Comparison of ENCODE assay signal across 12 cellular contexts in the genomic region with DNA sequence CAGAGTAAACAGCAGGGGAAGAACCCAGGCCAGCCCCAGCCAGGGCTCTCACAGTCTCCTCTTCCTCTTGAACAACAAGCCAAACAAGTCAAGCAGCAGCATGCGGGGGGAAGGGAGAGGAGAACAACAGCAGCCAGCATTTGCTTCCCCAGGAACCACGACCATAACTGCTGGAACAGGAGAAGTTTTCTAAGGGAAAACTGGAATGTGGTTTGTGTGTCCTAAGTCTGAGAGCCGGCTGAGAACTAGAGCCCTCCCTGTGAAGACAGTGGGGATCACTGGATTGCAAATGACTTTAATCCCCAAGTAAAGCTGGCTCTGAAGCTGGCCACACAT. TPM values are rescaled to one million over a fixed set of nuclear protein-coding genes. Genes with fewer than 3 reads are reported as not detected.
DNase-seq lines count a peak whose midpoint lies in the region; TF ChIP-seq lines count a peak whose summit lies in the region.
"Had no signal": no experiment of that assay in that cellular context is flagged by ENCODE, and none has a peak within 500 bp of the region (broad histone marks: within the 10 kb centered on the region; RNA-seq: fewer than 3 reads in every experiment).

No MANE protein-coding gene starts in this region.

- no peak for TF ChIP-seq RAD21 in SK-N-SH (IDR thresholded peaks at IDR 0.05; ENCODE audit: low read length)

- no peak overlapping the region for H2BK20ac ChIP-seq in H9 (ENCODE audit: low read depth, low read length, poor library complexity, severe bottlenecking)

- H3K56ac ChIP-seq in H9 (ENCODE audit: insufficient read length, low read depth, low read length), result no peak overlapping the region

- H3T11ph ChIP-seq in H9 (ENCODE audit: low read length), result no peak overlapping the region

- H3K14ac ChIP-seq in H9 (ENCODE audit: insufficient read depth, low read length), result no peak overlapping the region

- no peaks in the 10 kb centered on the region for H4K20me1 ChIP-seq in H9 (ENCODE audit: control insufficient read depth, insufficient read depth, insufficient read length)
- no peaks in the 10 kb centered on the region for H4K20me1 ChIP-seq in SK-N-SH (ENCODE audit: insufficient read depth)

- H3K9me2 ChIP-seq in SK-N-SH, result no peaks in the 10 kb centered on the region

- H3K18ac ChIP-seq in H9 (ENCODE audit: insufficient read length, low read depth, low read length), result no peak overlapping the region

- peak; percentile 69 for DNase-seq in Ammon's horn (ENCODE audit: low spot score)
- no peak for DNase-seq in H9
- no peak for DNase-seq in SK-N-SH
- no peak for DNase-seq in NCI-H69 (lab: John Stamatoyannopoulos, UW)
- DNase-seq in dermis blood vessel endothelial cell, result no peak
- DNase-seq in NCI-H128 (lab: John Stamatoyannopoulos, UW; ENCODE audit: unreplicated experiment), result no peak
- DNase-seq: activated T-cell treated with anti-CD3 and anti-CD28 coated beads for 4 hours, AML-193, NCI-H774 had no signal

- H3K4me1 ChIP-seq in H9 (ENCODE audit: insufficient read depth, low read length), result no peaks in the 10 kb centered on the region
- H3K4me1 ChIP-seq in esophagus (ENCODE audit: control insufficient read depth in 2 of 2, insufficient read depth in 2 of 2, low read length in 1 of 2), result peaks cover 4 to 7% of the 10 kb centered on the region in 2 donors
- H3K4me1 ChIP-seq in neutrophil (ENCODE audit: control insufficient read depth in 1 of 2, insufficient read depth in 1 of 2, low read depth in 1 of 2, low read length in 1 of 2), result peaks cover 20% of the 10 kb centered on the region in 2 experiments
- H3K4me1 ChIP-seq in SK-N-SH (ENCODE audit: control insufficient read depth in 1 of 2, insufficient read depth in 2 of 2, low read depth in 1 of 2, low read length in 1 of 2), result no peaks in the 10 kb centered on the region; a peak in 2 of 4 replicates

- H3K79me1 ChIP-seq in H9 (ENCODE audit: insufficient read depth, low read depth, low read length, poor library complexity, severe bottlenecking), result no peaks in the 10 kb centered on the region

- peaks cover 7 to 24% (median 21%) of the 10 kb centered on the region in 3 experiments for H3K36me3 Mint-ChIP-seq in H9 (ENCODE audit: insufficient read depth in 1 of 3, low read depth in 3 of 3)

- peak overlapping the region in 1 of 2 experiments; percentile 21; a peak in 1 of 5 replicates for H3K4me3 Mint-ChIP-seq in H9

- no peaks in the 10 kb centered on the region for H3K27me3 Mint-ChIP-seq in H9 (ENCODE audit: low read depth)

- peak overlapping the region; percentile 79 to 92 (median 89); a peak in 6 of 7 replicates for H3K27ac Mint-ChIP-seq in H9

- H3K79me2 ChIP-seq in H9 (ENCODE audit: insufficient read depth, low read length) (no peaks in the 10 kb centered on the region), SK-N-SH (ENCODE audit: insufficient read depth) (no peaks in the 10 kb centered on the region)

- H3K9me3 Mint-ChIP-seq in H9, result no peaks in the 10 kb centered on the region

- WGBS in H9 (ENCODE audit: extremely low coverage, insufficient read length, low lambda C conversion rate), result no CpG with 5 or more reads among the region's 3 CpGs
- WGBS in esophagus, 2 donors, result 35 to 37% methylated on average over 3 of the region's 3 CpGs
- 84% methylated on average over 2 of the region's 3 CpGs for WGBS in SK-N-SH (ENCODE audit: low lambda C conversion rate)

- H3K23me2 ChIP-seq in H9 (ENCODE audit: insufficient read length, low read depth, low read length, poor library complexity, severe bottlenecking), result no peaks in the 10 kb centered on the region

- H2AFZ ChIP-seq in H9 (ENCODE audit: low read length) (no peak overlapping the region), SK-N-SH (ENCODE audit: low read depth) (no peak overlapping the region)

- H3K9ac ChIP-seq in H9 (ENCODE audit: extremely low read depth, insufficient read length, low read length) (no peak overlapping the region), SK-N-SH (no peak overlapping the region)
- H3K9ac ChIP-seq: KMS-11 had no signal

- TF ChIP-seq CTCF in H9 (conservative IDR thresholded peaks at IDR 0.05) (no peak), neutrophil (IDR thresholded peaks at IDR 0.05) (no peak), SK-N-SH (IDR thresholded peaks at IDR 0.05) (no peak)

- CTCF ChIA-PET in SK-N-SH (lab: Yijun Ruan, JAX), result no interaction called here

- H4K91ac ChIP-seq in H9 (ENCODE audit: insufficient read length, low read depth, low read length), result no peak overlapping the region

- no peaks in the 10 kb centered on the region for H3F3A ChIP-seq in SK-N-SH (replicated peaks; ENCODE audit: insufficient read depth)

- no peak overlapping the region for H3K4me3 ChIP-seq in esophagus (ENCODE audit: low read depth in 1 of 2, low read length in 2 of 2)
- no peak overlapping the region for H3K4me3 ChIP-seq in neutrophil (ENCODE audit: low read depth in 1 of 2, low read length in 1 of 2)
- no peak overlapping the region for H3K4me3 ChIP-seq in SK-N-SH (ENCODE audit: low read depth in 2 of 2, low read length in 1 of 2)

- no peak overlapping the region for H2BK120ac ChIP-seq in H9 (ENCODE audit: low read depth, low read length, poor library complexity, severe bottlenecking)

- no peak overlapping the region for H3K23ac ChIP-seq in H9 (ENCODE audit: insufficient read length, low read depth, low read length)

- H3K4ac ChIP-seq in H9 (ENCODE audit: low read depth, low read length), result no peak overlapping the region

- no peak overlapping the region for H2BK15ac ChIP-seq in H9 (ENCODE audit: low read depth, low read length)

- H3K36me3 ChIP-seq in esophagus (ENCODE audit: control insufficient read depth in 2 of 2, insufficient read depth in 2 of 2, low read length in 1 of 2), result peaks cover 0 to 32% of the 10 kb centered on the region in 2 donors
- peaks cover 40% of the 10 kb centered on the region for H3K36me3 ChIP-seq in neutrophil
- peaks cover 0 to 51% of the 10 kb centered on the region in 2 experiments for H3K36me3 ChIP-seq in SK-N-SH (replicated peaks in 1 of 2; ENCODE audit: control insufficient read depth in 1 of 2, insufficient read depth in 2 of 2, low read length in 1 of 2)

- no peak overlapping the region for H3K27ac ChIP-seq in H9 (ENCODE audit: insufficient read length, low read depth, low read length)
- H3K27ac ChIP-seq in esophagus (ENCODE audit: low read depth in 2 of 2, low read length in 1 of 2), result peak overlapping the region; percentile 44 to 79
- peak overlapping the region; percentile 88 for H3K27ac ChIP-seq in neutrophil
- no peak overlapping the region for H3K27ac ChIP-seq in SK-N-SH (ENCODE audit: low read depth in 2 of 2, low read length in 1 of 2)
- H3K27ac ChIP-seq: KMS-11 had no signal

- no peak for TF ChIP-seq EP300 in SK-N-SH (IDR thresholded peaks at IDR 0.05; ENCODE audit: borderline replicate concordance in 1 of 2, low read depth in 1 of 2, low read length in 1 of 2)

- H2BK12ac ChIP-seq in H9 (ENCODE audit: insufficient read length, low read depth, low read length), result no peak overlapping the region

- POLR2A ChIA-PET in SK-N-SH (lab: Yijun Ruan, JAX), result no interaction called here

- no peak overlapping the region for H3K4me2 ChIP-seq in H9 (ENCODE audit: insufficient read depth, insufficient read length, low read length)
- no peak overlapping the region for H3K4me2 ChIP-seq in SK-N-SH
- H3K4me2 ChIP-seq: KMS-11 had no signal

- H2AK5ac ChIP-seq in H9 (ENCODE audit: insufficient read length, low read length), result no peak overlapping the region

- no peak overlapping the region for H4K5ac ChIP-seq in H9 (ENCODE audit: insufficient read length, low read depth, low read length)

- H3K27me3 ChIP-seq in H9 (ENCODE audit: insufficient read depth, low read length), result no peaks in the 10 kb centered on the region
- no peaks in the 10 kb centered on the region for H3K27me3 ChIP-seq in esophagus (ENCODE audit: control insufficient read depth in 1 of 2, insufficient read depth in 2 of 2, low read length in 2 of 2)
- H3K27me3 ChIP-seq in neutrophil, result no peaks in the 10 kb centered on the region
- no peaks in the 10 kb centered on the region for H3K27me3 ChIP-seq in SK-N-SH (ENCODE audit: insufficient read depth)

- H2BK5ac ChIP-seq in H9 (ENCODE audit: insufficient read length, low read length), result no peak overlapping the region

- peaks cover 14 to 42% of the 10 kb centered on the region in 2 experiments for H3K4me1 Mint-ChIP-seq in H9

- H4K8ac ChIP-seq in H9 (replicated peaks; ENCODE audit: insufficient read length, low read depth, low read length), result no peak overlapping the region

- H3K9me3 ChIP-seq in H9 (ENCODE audit: control insufficient read depth, low read depth, low read length), result no peaks in the 10 kb centered on the region
- H3K9me3 ChIP-seq in esophagus (ENCODE audit: control insufficient read depth in 2 of 2, insufficient read depth in 1 of 2, low read depth in 1 of 2, low read length in 1 of 2), result no peaks in the 10 kb centered on the region
- H3K9me3 ChIP-seq in neutrophil, result no peaks in the 10 kb centered on the region
- H3K9me3 ChIP-seq in SK-N-SH, result no peaks in the 10 kb centered on the region

TF ChIP-seq in SK-N-SH, 30 proteins besides CTCF, POLR2A, EP300 and RAD21 (continues in another document):
- TF ChIP-seq JUND (IDR thresholded peaks at IDR 0.05), result no peak
- TF ChIP-seq POLR2AphosphoS5 (IDR thresholded peaks at IDR 0.05; ENCODE audit: low read depth, low read length), result no peak
- no peak for TF ChIP-seq YY1 (IDR thresholded peaks at IDR 0.05; ENCODE audit: low read depth)
- no peak for TF ChIP-seq TAF1 (IDR thresholded peaks at IDR 0.05; ENCODE audit: borderline replicate concordance, low read depth, low read length)
- no peak for TF ChIP-seq SIN3A (IDR thresholded peaks at IDR 0.05; ENCODE audit: borderline replicate concordance, low read depth, low read length)
- TF ChIP-seq, protein P1, sequence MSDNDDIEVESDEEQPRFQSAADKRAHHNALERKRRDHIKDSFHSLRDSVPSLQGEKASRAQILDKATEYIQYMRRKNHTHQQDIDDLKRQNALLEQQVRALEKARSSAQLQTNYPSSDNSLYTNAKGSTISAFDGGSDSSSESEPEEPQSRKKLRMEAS (IDR thresholded peaks at IDR 0.05; ENCODE audit: low read depth), result no peak
- TF ChIP-seq NRF1 (IDR thresholded peaks at IDR 0.05; ENCODE audit: low read depth, low read length), result no peak

RNA-seq across cellular contexts. Expression of a gene that starts 48.2 kb away (rescaled TPM):
- total RNA-seq in H9 (2021) (25.8 and 26.0 TPM in 2 replicates), dermis blood vessel endothelial cell (25.7 and 37.4 TPM in 2 replicates)
- polyA plus RNA-seq in esophagus (10 to 100 TPM; 15.9 to 19.9 TPM), SK-N-SH (2012; rRNA removed) (11.8 and 12.1 TPM in 2 replicates)
- polyA plus RNA-seq in SK-N-SH (2012; cell fraction: cytosol; rRNA removed), result 6.6 and 8.3 TPM in 2 replicates
- polyA plus RNA-seq in SK-N-SH (2012; cell fraction: nucleus; rRNA removed), result 34.6 and 42.3 TPM in 2 replicates

Comparison
In these comparisons a context has a peak if more than half of its experiments do, and no peak if none do; other contexts are left out.
1. H3K27ac ChIP-seq: peak in esophagus (2 of 2) and neutrophil (single experiment); none in H9 (single experiment) and SK-N-SH (0 of 2).